ENCODE assay signal across 10 cellular contexts in the genomic region with DNA sequence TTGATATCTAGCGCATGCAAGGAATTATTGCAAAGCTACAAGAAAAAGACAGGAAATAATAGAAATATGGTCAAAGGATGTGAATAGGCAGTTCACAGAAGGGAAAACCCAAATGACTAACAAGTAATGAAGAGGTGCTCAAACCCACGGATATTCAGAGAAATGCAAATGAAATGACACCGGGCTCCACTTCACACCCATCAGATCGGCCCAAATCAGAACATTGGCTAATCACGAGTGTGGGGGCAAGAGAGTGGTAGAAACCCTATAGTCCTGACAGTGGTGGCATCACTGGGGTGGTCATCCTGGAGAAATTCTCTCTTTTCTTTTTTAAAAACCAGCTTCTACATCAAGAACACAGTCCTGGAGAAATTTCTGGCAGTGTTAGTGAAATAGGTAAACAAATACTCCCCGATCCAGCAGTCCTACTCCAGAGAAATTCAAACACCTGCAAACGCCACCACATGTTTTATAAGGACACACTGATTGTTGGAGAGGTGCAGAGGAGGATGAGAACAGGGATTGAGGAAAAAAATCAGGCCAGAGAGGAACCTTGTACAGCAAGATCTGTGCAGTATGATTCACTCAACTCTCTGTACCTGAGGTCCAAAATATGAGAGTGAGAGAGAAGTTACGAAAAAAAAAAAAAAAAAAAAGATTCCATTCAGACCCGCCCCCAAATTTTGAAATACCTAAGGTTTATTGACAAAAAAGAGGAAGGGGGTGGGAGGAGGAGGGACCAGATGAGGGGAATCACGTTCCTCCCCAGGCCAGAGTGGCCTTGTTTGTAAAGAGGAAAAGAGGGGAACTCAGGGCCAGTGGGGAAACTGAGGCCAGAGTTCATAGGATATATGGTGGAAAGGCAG. TPM values are rescaled to one million over a fixed set of nuclear protein-coding genes. Genes with fewer than 3 reads are reported as not detected.
DNase-seq lines count a peak whose midpoint lies in the region; ATAC-seq and TF ChIP-seq lines count a peak whose summit lies in the region.
"Had no signal": no experiment of that assay in that cellular context is flagged by ENCODE, and none has a peak within 500 bp of the region (broad histone marks: within the 10 kb centered on the region; RNA-seq: fewer than 3 reads in every experiment).

No MANE protein-coding gene starts in this region.

- peaks cover 16% of the 10 kb centered on the region for H3K4me1 ChIP-seq in right cardiac atrium (ENCODE audit: control insufficient read depth, insufficient read depth, low read length)
- H3K4me1 ChIP-seq in left ventricle myocardium inferior, result peaks cover 34% of the 10 kb centered on the region
- peaks cover 12 to 80% (median 32%) of the 10 kb centered on the region in 9 donors for H3K4me1 ChIP-seq in heart right ventricle

- WGBS in right cardiac atrium, result 67% methylated on average over 10 of the region's 10 CpGs
- WGBS in heart right ventricle, 2 donors, result 81 to 87% methylated on average over 10 of the region's 10 CpGs

- H3K27me3 ChIP-seq in right cardiac atrium (ENCODE audit: control insufficient read depth, insufficient read depth), result no peaks in the 10 kb centered on the region
- no peaks in the 10 kb centered on the region for H3K27me3 ChIP-seq in left ventricle myocardium inferior (ENCODE audit: low read depth)
- H3K27me3 ChIP-seq in heart right ventricle, result no peaks in the 10 kb centered on the region
- H3K27me3 ChIP-seq: adrenal gland had no signal

- H3K36me3 ChIP-seq in left ventricle myocardium inferior (no peaks in the 10 kb centered on the region), heart right ventricle (no peaks in the 10 kb centered on the region)
- H3K36me3 ChIP-seq: adrenal gland had no signal

- no peaks in the 10 kb centered on the region for H3K9me3 ChIP-seq in right cardiac atrium (ENCODE audit: control insufficient read depth, low read length)
- H3K9me3 ChIP-seq in left ventricle myocardium inferior (replicated peaks), result no peaks in the 10 kb centered on the region
- H3K9me3 ChIP-seq in heart right ventricle, result no peaks in the 10 kb centered on the region
- H3K9me3 ChIP-seq: adrenal gland had no signal

- no peaks in the 10 kb centered on the region for H3K27me3 Mint-ChIP-seq in stimulated activated naive CD8-positive, alpha-beta T cell treated with anti-CD3 and anti-CD28 coated beads, Interleukin-15, amount 100 ng/mL, for 72 hours

- DNase-seq in right cardiac atrium (peak in 2 of 3 donors; percentile 36 to 38), left ventricle myocardium inferior (no peak), NOMO-1 treated with dmso at 0.1 percent for 144 hours (lab: John Stamatoyannopoulos, UW; ENCODE audit: unreplicated experiment) (peak; percentile 79), heart right ventricle (no peak)
- DNase-seq in central memory CD4-positive, alpha-beta T cell, result peak; percentile 35
- DNase-seq in stimulated activated naive CD8-positive, alpha-beta T cell treated with anti-CD3 and anti-CD28 coated beads, Interleukin-15, amount 100 ng/mL, for 72 hours, result peak; percentile 53 to 64
- DNase-seq: adrenal gland, NCI-H1092 had no signal

- intact Hi-C loops in right cardiac atrium (cut with DNase I), result no loop called here
- intact Hi-C loops in left ventricle myocardium inferior (cut with micrococcal nuclease), result no loop called here
- intact Hi-C loops in heart right ventricle (cut with DNase I), result no loop called here

- H3K27ac Mint-ChIP-seq in stimulated activated naive CD8-positive, alpha-beta T cell treated with anti-CD3 and anti-CD28 coated beads, Interleukin-15, amount 100 ng/mL, for 72 hours, result peak overlapping the region; percentile 98 to 99

- no peak overlapping the region for H3K4me3 ChIP-seq in right cardiac atrium (ENCODE audit: low read length)
- H3K4me3 ChIP-seq in left ventricle myocardium inferior, result no peak overlapping the region
- H3K4me3 ChIP-seq in heart right ventricle, result no peak overlapping the region
- H3K4me3 ChIP-seq: adrenal gland had no signal

- peak overlapping the region; percentile 82 to 84 for H3K4me3 Mint-ChIP-seq in stimulated activated naive CD8-positive, alpha-beta T cell treated with anti-CD3 and anti-CD28 coated beads, Interleukin-15, amount 100 ng/mL, for 72 hours

- TF ChIP-seq CTCF in left ventricle myocardium inferior (IDR thresholded peaks at IDR 0.05; ENCODE audit: borderline replicate concordance) (no peak), heart right ventricle (IDR thresholded peaks at IDR 0.05) (no peak)

- H3K4me1 Mint-ChIP-seq in stimulated activated naive CD8-positive, alpha-beta T cell treated with anti-CD3 and anti-CD28 coated beads, Interleukin-15, amount 100 ng/mL, for 72 hours, result peaks cover 91% of the 10 kb centered on the region

- no peak for ATAC-seq in right cardiac atrium
- ATAC-seq in stimulated activated naive CD8-positive, alpha-beta T cell treated with anti-CD3 and anti-CD28 coated beads, Interleukin-15, amount 100 ng/mL, for 72 hours, result peak; percentile 75
- no peak for ATAC-seq in GM21723 (IDR thresholded peaks at IDR 0.05; ENCODE audit: unreplicated experiment)
- ATAC-seq in HG03439 (IDR thresholded peaks at IDR 0.05; ENCODE audit: unreplicated experiment), result no peak
- ATAC-seq in heart right ventricle, result no peak

- no peak overlapping the region for H3K27ac ChIP-seq in right cardiac atrium (ENCODE audit: low read length)
- no peak overlapping the region for H3K27ac ChIP-seq in left ventricle myocardium inferior (replicated peaks)
- peak overlapping the region in 2 of 10 donors; percentile 53 to 96 for H3K27ac ChIP-seq in heart right ventricle
- H3K27ac ChIP-seq: adrenal gland had no signal

- peaks cover 0 to 4% of the 10 kb centered on the region in 2 donors for H3K9me3 Mint-ChIP-seq in stimulated activated naive CD8-positive, alpha-beta T cell treated with anti-CD3 and anti-CD28 coated beads, Interleukin-15, amount 100 ng/mL, for 72 hours

RNA-seq across cellular contexts. Expression of a gene that starts 9.2 kb away (rescaled TPM):
- total RNA-seq in right cardiac atrium (10 to 100 TPM; 17.9 to 25.4 (median 20.8) TPM), left ventricle myocardium inferior (16.2 TPM), heart right ventricle (10 to 100 TPM in 8 of 10 donors, 1 to 10 TPM in 2; 8.0 to 55.4 (median 15.7) TPM)
- polyA plus RNA-seq in right cardiac atrium (11.6 TPM), heart right ventricle (10 to 100 TPM; 11.9 to 15.3 TPM)

Comparison
In these comparisons a context has a peak if more than half of its experiments do, and no peak if none do; other contexts are left out.
1. DNase-seq: peak in right cardiac atrium (2 of 3), NOMO-1 treated with dmso at 0.1 percent for 144 hours (single experiment), central memory CD4-positive, alpha-beta T cell (single experiment) and stimulated activated naive CD8-positive, alpha-beta T cell treated with anti-CD3 and anti-CD28 coated beads, Interleukin-15, amount 100 ng/mL, for 72 hours (2 of 2); none in left ventricle myocardium inferior (single experiment) and heart right ventricle (0 of 2).